10 cellular contexts compared by ENCODE assay signal in the genomic region with DNA sequence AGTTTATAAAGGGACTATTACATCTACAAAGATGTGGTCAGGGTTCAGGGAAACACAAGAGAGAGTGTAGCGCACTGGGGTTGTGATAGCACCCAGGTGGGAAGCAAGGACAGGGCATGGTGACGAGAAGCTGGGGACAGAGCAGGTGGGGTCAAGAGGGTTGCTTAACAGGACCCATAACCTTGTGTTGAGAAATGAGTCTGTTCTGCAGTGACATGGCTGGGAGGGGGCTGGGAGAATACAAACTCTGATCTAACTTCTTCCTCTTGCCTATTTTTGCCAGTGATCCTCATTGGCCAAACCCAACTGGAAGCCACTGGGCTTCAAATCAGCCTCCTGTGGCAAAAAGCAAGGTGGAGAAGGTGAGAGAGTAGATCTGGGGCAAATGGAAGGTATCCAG.
"Had no signal": no experiment of that assay in that cellular context is flagged by ENCODE, and none has a peak within 500 bp of the region (broad histone marks: within the 10 kb centered on the region; RNA-seq: fewer than 3 reads in every experiment).

No MANE protein-coding gene starts in this region.

- DNase-seq: activated CD4-positive, alpha-beta memory T cell treated with anti-CD3 and anti-CD28 coated beads, Interleukin-2, amount 10 ng/mL, durations not matched to agents 7 days and 5 days; activated CD4-positive, alpha-beta T cell treated with anti-CD3 and anti-CD28 coated beads for 36 hours; activated effector memory CD4-positive, alpha-beta T cell treated with Interleukin-2 at 50 U/mL for 16 hours; activated T-cell treated with anti-CD3 and anti-CD28 coated beads, Interleukin-2, amount 50 U/mL, for 4 hours; left ventricle myocardium inferior; sigmoid colon; spleen; T-helper 17 cell had no signal

- ATAC-seq: activated CD4-positive, alpha-beta T cell treated with anti-CD3 and anti-CD28 coated beads for 36 hours; activated naive CD4-positive, alpha-beta T cell treated with anti-CD3 and anti-CD28 coated beads, Interleukin-2, amount 50 U/mL, for 72 hours; activated T-cell treated with anti-CD3 and anti-CD28 coated beads, Interleukin-2, amount 50 U/mL, for 4 hours; esophagus mucosa; T-helper 17 cell had no signal
